14 cellular contexts compared by ENCODE assay signal in the genomic region with DNA sequence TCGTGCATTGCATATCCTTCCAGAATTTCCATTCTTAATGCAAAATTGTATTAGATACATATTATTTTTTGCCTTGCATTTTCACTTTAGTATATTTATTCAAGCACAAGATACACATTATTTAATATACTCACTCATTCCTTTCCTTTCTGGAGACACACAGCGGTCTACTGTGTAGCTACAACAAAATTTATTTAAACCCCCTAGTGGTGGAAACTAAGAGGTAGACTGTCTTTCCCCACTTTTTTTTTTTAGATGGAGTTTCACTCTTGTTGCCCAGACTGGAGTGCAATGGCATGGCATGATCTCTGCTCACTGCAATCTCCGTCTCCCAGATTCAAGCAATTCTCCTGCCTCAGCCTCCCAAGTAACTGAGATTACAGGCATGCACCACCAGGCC.
DNase-seq lines count a peak whose midpoint lies in the region; ATAC-seq and TF ChIP-seq lines count a peak whose summit lies in the region.
"Had no signal": no experiment of that assay in that cellular context is flagged by ENCODE, and none has a peak within 500 bp of the region (broad histone marks: within the 10 kb centered on the region; RNA-seq: fewer than 3 reads in every experiment).

No MANE protein-coding gene starts in this region.

- H3K9me3 Mint-ChIP-seq in neural progenitor cell (no peaks in the 10 kb centered on the region), T-cell (peaks cover 4 to 27% (median 8%) of the 10 kb centered on the region in 3 donors)

- H4K20me1 ChIP-seq in KMS-11 (ENCODE audit: insufficient read depth) (no peaks in the 10 kb centered on the region), neural progenitor cell (ENCODE audit: low read depth) (no peaks in the 10 kb centered on the region)

- H3K4me1 Mint-ChIP-seq in neural progenitor cell: no peaks in the 10 kb centered on the region
- H3K4me1 Mint-ChIP-seq in T-cell: no peaks in the 10 kb centered on the region

- H3F3A ChIP-seq in neural progenitor cell (ENCODE audit: low read depth): no peaks in the 10 kb centered on the region

- H3K4me3 ChIP-seq in KMS-11 (IDR thresholded peaks at IDR 0.05; ENCODE audit: insufficient read depth, low read depth, low read length) (no peak overlapping the region), neural progenitor cell (no peak overlapping the region)
- H3K4me3 ChIP-seq: transverse colon had no signal

- no peaks in the 10 kb centered on the region for H3K36me3 ChIP-seq in KMS-11 (ENCODE audit: insufficient read depth)
- no peaks in the 10 kb centered on the region for H3K36me3 ChIP-seq in neural progenitor cell
- H3K36me3 ChIP-seq: transverse colon had no signal

- H3K27me3 ChIP-seq in KMS-11 (ENCODE audit: insufficient read depth, low read depth) (no peaks in the 10 kb centered on the region), neural progenitor cell (no peaks in the 10 kb centered on the region)
- H3K27me3 ChIP-seq: transverse colon had no signal

- TF ChIP-seq CTCF in KMS-11 (conservative IDR thresholded peaks at IDR 0.05; ENCODE audit: low read depth, low read length) (peak; percentile 32; the same call in 1 of the 2 replicates), VCaP (conservative IDR thresholded peaks at IDR 0.05) (peak; percentile 45), neural progenitor cell (IDR thresholded peaks at IDR 0.05) (peak; percentile 54)

- H3K27me3 Mint-ChIP-seq in neural progenitor cell (ENCODE audit: insufficient read depth, low read depth) (peaks cover 3% of the 10 kb centered on the region), T-cell (no peaks in the 10 kb centered on the region)

- H3K4me1 ChIP-seq in KMS-11 (ENCODE audit: low read depth, poor library complexity, severe bottlenecking) (no peaks in the 10 kb centered on the region), neural progenitor cell (no peaks in the 10 kb centered on the region)
- H3K4me1 ChIP-seq: transverse colon had no signal

- H3K4me2 ChIP-seq in KMS-11 (no peak overlapping the region), neural progenitor cell (no peak overlapping the region)

- H3K36me3 Mint-ChIP-seq in neural progenitor cell (no peaks in the 10 kb centered on the region), T-cell (no peaks in the 10 kb centered on the region)

- CTCF ChIA-PET in T-cell (lab: Charles Lee): no interaction called here

- H3K9ac ChIP-seq in KMS-11: no peak overlapping the region
- H3K9ac ChIP-seq in neural progenitor cell: no peak overlapping the region

- POLR2A ChIA-PET in T-cell (lab: Charles Lee): no interaction called here

- H3K27ac ChIP-seq in KMS-11 (no peak overlapping the region), VCaP (no peak overlapping the region), neural progenitor cell (no peak overlapping the region)
- H3K27ac ChIP-seq: transverse colon had no signal

- no peak overlapping the region for H2AFZ ChIP-seq in KMS-11 (ENCODE audit: low read depth)
- no peak overlapping the region for H2AFZ ChIP-seq in neural progenitor cell (replicated peaks)

- H3K79me2 ChIP-seq in KMS-11 (ENCODE audit: insufficient read depth, low read depth): no peaks in the 10 kb centered on the region
- no peaks in the 10 kb centered on the region for H3K79me2 ChIP-seq in neural progenitor cell (ENCODE audit: low read depth)

- ATAC-seq in T-cell (replicated peaks in 1 of 4) (no peak), HG02571 (IDR thresholded peaks at IDR 0.05; ENCODE audit: unreplicated experiment) (no peak)

- H3K27ac Mint-ChIP-seq in neural progenitor cell (no peak overlapping the region), T-cell (no peak overlapping the region)

- DNase-seq in DMS53 (lab: John Stamatoyannopoulos, UW): peak; percentile 0
- DNase-seq in DMS53 treated with DMSO at 0.1 percent for 48 hours (lab: John Stamatoyannopoulos, UW; ENCODE audit: unreplicated experiment): no peak
- DNase-seq in neural progenitor cell (ENCODE audit: low spot score): peak; percentile 17
- no peak for DNase-seq in islet precursor cell
- DNase-seq in T-cell: no peak
- DNase-seq: aorta; hypothalamus; NCI-H2227 treated with DMSO at 0.1 percent for 48 hours; occipital lobe; stimulated activated CD4-positive, alpha-beta T cell treated with anti-CD3 and anti-CD28 coated beads, Interleukin-15, amount 100 ng/mL, for 24 hours; transverse colon had no signal

- no peak overlapping the region for H3K4me3 Mint-ChIP-seq in neural progenitor cell
- no peak overlapping the region for H3K4me3 Mint-ChIP-seq in T-cell

- H3K9me3 ChIP-seq in neural progenitor cell (ENCODE audit: low read depth): no peaks in the 10 kb centered on the region
- H3K9me3 ChIP-seq: transverse colon had no signal

Comparison
In these comparisons a context has a peak if more than half of its experiments do, and no peak if none do; other contexts are left out.
1. DNase-seq: peak in DMS53 (single experiment) and neural progenitor cell (single experiment); none in DMS53 treated with DMSO at 0.1 percent for 48 hours (single experiment), islet precursor cell (single experiment) and T-cell (0 of 34).
2. Peak in every context shown above with its lines, with median percentiles within 50 percentile points of each other: CTCF ChIP-seq.